Comparison of ENCODE assay signal across 9 cellular contexts in genomic region chrX:72309297-72310071, GRCh38. TPM values are rescaled to one million over a fixed set of nuclear protein-coding genes. Genes with fewer than 3 reads are reported as not detected.
DNase-seq lines count a peak whose midpoint lies in the region; ATAC-seq, FAIRE-seq and TF ChIP-seq lines count a peak whose summit lies in the region.
"Had no signal": no experiment of that assay in that cellular context is flagged by ENCODE, and none has a peak within 500 bp of the region (broad histone marks: within the 10 kb centered on the region; RNA-seq: fewer than 3 reads in every experiment).

No MANE protein-coding gene starts in this region.

- intact Hi-C loops in posterior vena cava (cut with DNase I): no loop called here

- H3K27ac ChIP-seq in A549 (peak overlapping the region in 1 of 2 experiments; percentile 66; a peak in 3 of 6 replicates), coronary artery (no peak overlapping the region), mesodermal cell (ENCODE audit: low read depth, low read length, severe bottlenecking) (no peak overlapping the region)
- H3K27ac ChIP-seq: foreskin keratinocyte had no signal

- H3K9me3 ChIP-seq in A549: no peaks in the 10 kb centered on the region
- H3K9me3 ChIP-seq in mesodermal cell (ENCODE audit: control insufficient read depth, low read length): no peaks in the 10 kb centered on the region

- TF ChIP-seq CTCF in A549 (IDR thresholded peaks at IDR 0.05): no peak
- no peak for TF ChIP-seq CTCF in coronary artery (IDR thresholded peaks at IDR 0.05)

- H3K4me2 ChIP-seq in A549: peak overlapping the region; percentile 78

- H3K4me3 ChIP-seq in A549 (peak overlapping the region; percentile 34; the same call in 2 of the 3 replicates), coronary artery (peak overlapping the region; percentile 73), mesodermal cell (ENCODE audit: extremely low read depth, insufficient read depth, low read length, poor library complexity, severe bottlenecking) (peak overlapping the region; percentile 7)

- DNase-seq in A549 (ENCODE audit: low read depth in 1 of 2, low spot score in 1 of 2): no peak
- peak; percentile 12 for DNase-seq in HT-29 (ENCODE audit: low spot score)
- DNase-seq in coronary artery (ENCODE audit: low spot score): no peak
- DNase-seq in posterior vena cava (ENCODE audit: low spot score): no peak
- DNase-seq in cerebellum (ENCODE audit: low spot score): no peak

- WGBS in A549 (ENCODE audit: missing lambda C conversion rate): 57% methylated on average over 15 of the region's 15 CpGs
- WGBS in mesodermal cell (ENCODE audit: insufficient coverage in 2 of 2), 2 experiments: 0% methylated on average over 1 to 2 of the region's 15 CpGs

- no peak for TF ChIP-seq RAD21 in A549 (conservative IDR thresholded peaks at IDR 0.05 in 1 of 2, IDR thresholded peaks at IDR 0.05 in 1 of 2)

- H3K4me1 ChIP-seq in A549: peaks cover 15% of the 10 kb centered on the region; the same call in 2 of the 3 replicates
- no peaks in the 10 kb centered on the region for H3K4me1 ChIP-seq in mesodermal cell (ENCODE audit: control insufficient read depth, insufficient read depth, low read length, poor library complexity, severe bottlenecking)
- H3K4me1 ChIP-seq: foreskin keratinocyte had no signal

- no peak for TF ChIP-seq POLR2A in A549 (IDR thresholded peaks at IDR 0.05; ENCODE audit: low read length)

- FAIRE-seq in A549 (lab: Jason Lieb, UNC): peak; percentile 73

- H3K36me3 ChIP-seq in mesodermal cell (ENCODE audit: control insufficient read depth, insufficient read depth, low read length): no peaks in the 10 kb centered on the region

- no peak for TF ChIP-seq EP300 in A549 (IDR thresholded peaks at IDR 0.05)

- POLR2A ChIA-PET in A549 (lab: Yijun Ruan, JAX): interaction anchor here (3.3 kb wide), 1 partner anchor 33 kb away, joined by 24 read pairs; the partner anchor contains the start of gene RPS4X

- ATAC-seq in A549 (0 out of 6 replicates have a peak, but pooled peaks of 1 of the 2 experiments have one; percentile 2), GM21723 (IDR thresholded peaks at IDR 0.05; ENCODE audit: unreplicated experiment) (no peak), HG03097 (IDR thresholded peaks at IDR 0.05; ENCODE audit: low FRiP score, unreplicated experiment) (no peak)

- CTCF ChIA-PET in A549 (lab: Yijun Ruan, JAX): no interaction called here

TF ChIP-seq in A549, 52 proteins besides CTCF, POLR2A, EP300 and RAD21:
- TF ChIP-seq CEBPB (IDR thresholded peaks at IDR 0.05) (peak in 1 of 2 experiments; percentile 0; a peak in 1 of 4 replicates), MAFK (IDR thresholded peaks at IDR 0.05; ENCODE audit: partially characterized antibody) (no peak)
TF ChIP-seq in A549: peak in this region for 1.

RNA-seq across cellular contexts. Expression of gene CITED1, which starts 3.8 kb away (rescaled TPM):
- polyA plus RNA-seq in A549 (2011; rRNA removed): 0.43 and 0.61 TPM in 2 replicates
- polyA plus RNA-seq in A549 (2012; cell fraction: cytosol; rRNA removed): 0.65 and 0.79 TPM in 2 replicates
- 0.47 and 0.56 TPM in 2 replicates for polyA plus RNA-seq in A549 (2012; cell fraction: nucleus; rRNA removed)
- polyA plus RNA-seq in A549 (2017; fragmentation: RNase III; extraction: RNeasy Plus Mini Kit Qiagen cat#74134 plus additional on column Dnase treatment): 0.26 to 0.43 TPM (median 0.30 TPM) in 3 replicates
- polyA minus RNA-seq in A549 (2011; rRNA and poly(A)+ RNA removed): 0.97 TPM in 1 of 2 replicates, not detected in the other
- total RNA-seq in HT-29 (2014; rRNA removed; shearing (Covaris generic)): 1.3 and 3.2 TPM in 2 replicates
- polyA plus RNA-seq in mesodermal cell (2013, experiment 1 of 2): 3.3 TPM
- 1.9 TPM for polyA plus RNA-seq in mesodermal cell (2013, experiment 2 of 2)
- total RNA-seq in posterior vena cava: not detected
- total RNA-seq in cerebellum: 3.9 TPM

RNA-seq across cellular contexts. Expression of gene RPS4X, which starts 32.4 kb away (rescaled TPM):
- 1,768 and 2,104 TPM in 2 replicates for polyA plus RNA-seq in A549 (2011; rRNA removed)
- polyA plus RNA-seq in A549 (2012; cell fraction: cytosol; rRNA removed): 1,651 and 1,698 TPM in 2 replicates
- 457 and 491 TPM in 2 replicates for polyA plus RNA-seq in A549 (2012; cell fraction: nucleus; rRNA removed)
- polyA plus RNA-seq in A549 (2017; fragmentation: RNase III; extraction: RNeasy Plus Mini Kit Qiagen cat#74134 plus additional on column Dnase treatment): 1,795 to 1,877 TPM (median 1,866 TPM) in 3 replicates
- 666 and 802 TPM in 2 replicates for polyA minus RNA-seq in A549 (2011; rRNA and poly(A)+ RNA removed)
- total RNA-seq in HT-29 (2014; rRNA removed; shearing (Covaris generic)): 865 and 880 TPM in 2 replicates
- polyA plus RNA-seq in mesodermal cell (2013, experiment 1 of 2): 827 TPM
- 794 TPM for polyA plus RNA-seq in mesodermal cell (2013, experiment 2 of 2)
- total RNA-seq in posterior vena cava: 100 to 1,000 TPM; 739 to 780 TPM
- 665 TPM for total RNA-seq in cerebellum

Comparison
In these comparisons a context has a peak if more than half of its experiments do, and no peak if none do; other contexts are left out.
1. H3K4me3 ChIP-seq: peak in every context shown above with its lines; median percentile 73 in coronary artery; 34 in A549; 7 in mesodermal cell.